Comparison of ENCODE assay signal across 9 cellular contexts in the genomic region with DNA sequence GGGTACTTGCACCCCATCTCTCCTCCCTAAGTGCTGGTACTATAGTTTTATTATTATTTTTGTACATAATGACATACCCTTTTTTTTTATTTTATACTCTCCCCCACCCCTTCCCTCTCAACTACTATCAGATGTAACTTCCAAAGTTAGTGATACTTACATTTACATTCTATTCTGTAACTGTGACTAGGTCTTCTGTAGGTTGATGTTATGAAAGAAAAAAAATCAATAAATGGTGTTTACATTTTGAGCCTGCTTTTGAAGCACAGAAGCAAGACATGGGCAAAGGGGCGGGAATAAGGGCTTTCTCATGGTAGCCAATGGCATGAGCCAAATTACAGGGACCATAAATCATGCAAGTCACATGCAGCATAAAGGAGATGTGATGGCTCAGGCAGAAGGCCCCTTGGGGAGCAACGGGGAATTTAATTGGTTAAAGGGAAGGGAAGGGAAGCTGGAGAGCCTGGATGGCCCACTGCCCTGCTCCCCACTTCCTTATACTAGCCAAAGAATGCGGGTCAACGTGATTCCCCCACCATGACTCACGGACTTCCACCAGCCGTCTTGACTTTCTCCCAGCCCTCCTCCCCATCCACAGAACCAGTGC. TPM values are rescaled to one million over a fixed set of nuclear protein-coding genes. Genes with fewer than 3 reads are reported as not detected.
DNase-seq lines count a peak whose midpoint lies in the region; ATAC-seq lines count a peak whose summit lies in the region.
"Had no signal": no experiment of that assay in that cellular context is flagged by ENCODE, and none has a peak within 500 bp of the region (broad histone marks: within the 10 kb centered on the region; RNA-seq: fewer than 3 reads in every experiment).

No MANE protein-coding gene starts in this region.

- H3K27ac Mint-ChIP-seq in IgD-negative memory B cell, result peak overlapping the region; percentile 62 to 87 (median 79)
- peak overlapping the region in 4 of 9 donors; percentile 17 to 60 (median 32) for H3K27ac Mint-ChIP-seq in naive thymus-derived CD4-positive, alpha-beta T cell

- DNase-seq in COLO668 (lab: John Stamatoyannopoulos, UW; ENCODE audit: unreplicated experiment) (peak; percentile 21), adipocyte (ENCODE audit: low read depth) (peak; percentile 41), myocyte (ENCODE audit: low read depth) (peak; percentile 74), amniotic stem cell (lab: John Stamatoyannopoulos, UW) (no peak)
- no peak for DNase-seq in naive thymus-derived CD4-positive, alpha-beta T cell

- intact Hi-C loops in naive thymus-derived CD4-positive, alpha-beta T cell (cut with micrococcal nuclease), result no loop called here

- CTCF ChIA-PET in naive thymus-derived CD4-positive, alpha-beta T cell (lab: Charles Lee), result interaction anchor here (0.8 kb wide), 1 partner anchor 26 kb away, joined by 3 read pairs; the partner anchor contains the start of gene LRRC59

- peaks cover 68% of the 10 kb centered on the region for H3K4me1 ChIP-seq in adipocyte (ENCODE audit: control insufficient read depth, insufficient read depth, low read length)
- H3K4me1 ChIP-seq in naive thymus-derived CD4-positive, alpha-beta T cell (ENCODE audit: control insufficient read depth in 2 of 2, insufficient read depth in 2 of 2, low read length in 2 of 2), result peaks cover 29 to 30% of the 10 kb centered on the region in 2 donors

- peaks cover 25 to 37% (median 26%) of the 10 kb centered on the region in 3 donors for H3K4me1 Mint-ChIP-seq in IgD-negative memory B cell
- peaks cover 19 to 66% (median 45%) of the 10 kb centered on the region in 7 donors for H3K4me1 Mint-ChIP-seq in naive thymus-derived CD4-positive, alpha-beta T cell

- peaks cover 0 to 7% (median 4%) of the 10 kb centered on the region in 3 donors for H3K9me3 Mint-ChIP-seq in IgD-negative memory B cell
- H3K9me3 Mint-ChIP-seq in naive thymus-derived CD4-positive, alpha-beta T cell, result peaks cover 2 to 8% (median 7%) of the 10 kb centered on the region in 11 donors

- peak overlapping the region in 2 of 4 donors; percentile 13 to 84 for H3K4me3 Mint-ChIP-seq in IgD-negative memory B cell
- peak overlapping the region in 3 of 10 donors; percentile 19 to 42 (median 21) for H3K4me3 Mint-ChIP-seq in naive thymus-derived CD4-positive, alpha-beta T cell

- POLR2A ChIA-PET in naive thymus-derived CD4-positive, alpha-beta T cell (lab: Charles Lee), result no interaction called here

- H3K36me3 ChIP-seq in adipocyte (ENCODE audit: control insufficient read depth, insufficient read depth, low read length, severe bottlenecking), result peaks cover 3% of the 10 kb centered on the region
- no peaks in the 10 kb centered on the region for H3K36me3 ChIP-seq in naive thymus-derived CD4-positive, alpha-beta T cell (ENCODE audit: control insufficient read depth in 2 of 3, insufficient read depth in 3 of 3, low read length in 3 of 3)
- H3K36me3 ChIP-seq: heart left ventricle had no signal

- no peaks in the 10 kb centered on the region for H3K27me3 Mint-ChIP-seq in IgD-negative memory B cell
- peaks cover 0 to 4% (median 0%) of the 10 kb centered on the region in 5 donors for H3K27me3 Mint-ChIP-seq in naive thymus-derived CD4-positive, alpha-beta T cell

- H3K4me3 ChIP-seq in adipocyte (ENCODE audit: low read length), result no peak overlapping the region
- H3K4me3 ChIP-seq in naive thymus-derived CD4-positive, alpha-beta T cell (ENCODE audit: low read length), result no peak overlapping the region
- H3K4me3 ChIP-seq: heart left ventricle had no signal

- H3K27ac ChIP-seq in naive thymus-derived CD4-positive, alpha-beta T cell (ENCODE audit: low read depth, low read length), result no peak overlapping the region

- no peaks in the 10 kb centered on the region for H3K9me3 ChIP-seq in adipocyte (ENCODE audit: control insufficient read depth, low read length)
- H3K9me3 ChIP-seq in naive thymus-derived CD4-positive, alpha-beta T cell (ENCODE audit: control insufficient read depth in 2 of 3, low read length in 3 of 3), result peaks cover 0 to 3% (median 0%) of the 10 kb centered on the region in 3 experiments
- H3K9me3 ChIP-seq: heart left ventricle had no signal

- no peaks in the 10 kb centered on the region for H3K27me3 ChIP-seq in adipocyte (replicated peaks; ENCODE audit: control insufficient read depth, insufficient read depth, low read length)
- H3K27me3 ChIP-seq in naive thymus-derived CD4-positive, alpha-beta T cell (ENCODE audit: control insufficient read depth in 2 of 2, insufficient read depth in 2 of 2, low read length in 2 of 2), result no peaks in the 10 kb centered on the region
- H3K27me3 ChIP-seq: heart left ventricle had no signal

- no peaks in the 10 kb centered on the region for H3K36me3 Mint-ChIP-seq in IgD-negative memory B cell
- H3K36me3 Mint-ChIP-seq in naive thymus-derived CD4-positive, alpha-beta T cell, result peaks cover 0 to 7% (median 4%) of the 10 kb centered on the region in 5 donors

- H3K9ac ChIP-seq in adipocyte (ENCODE audit: low read length), result no peak overlapping the region

- ATAC-seq in GM18870 (IDR thresholded peaks at IDR 0.05; ENCODE audit: unreplicated experiment) (no peak), HG03439 (IDR thresholded peaks at IDR 0.05; ENCODE audit: unreplicated experiment) (no peak)
- ATAC-seq in naive thymus-derived CD4-positive, alpha-beta T cell, result no peak
- ATAC-seq: heart left ventricle had no signal

RNA-seq across cellular contexts. Expression of gene ACSF2, which starts 2.4 kb away (rescaled TPM):
- polyA plus RNA-seq in IgD-negative memory B cell, result 28.6 TPM
- total RNA-seq in myocyte, result 20.8 and 29.9 TPM in 2 replicates
- polyA plus RNA-seq in myocyte (2012), result 38.8 TPM
- total RNA-seq in naive thymus-derived CD4-positive, alpha-beta T cell, result 10 to 100 TPM; 20.1 to 36.2 (median 22.9) TPM
- polyA plus RNA-seq in naive thymus-derived CD4-positive, alpha-beta T cell, result 1 to 10 TPM; 2.2 to 2.6 TPM

RNA-seq across cellular contexts. Expression of gene LRRC59, which starts 26.3 kb away (rescaled TPM):
- polyA plus RNA-seq in IgD-negative memory B cell, result 22.6 TPM
- 64.2 and 94.5 TPM in 2 replicates for total RNA-seq in myocyte
- 98.7 TPM for polyA plus RNA-seq in myocyte (2012)
- 10 to 100 TPM; 27.6 to 67.1 (median 42.4) TPM for total RNA-seq in naive thymus-derived CD4-positive, alpha-beta T cell
- polyA plus RNA-seq in naive thymus-derived CD4-positive, alpha-beta T cell, result 10 to 100 TPM; 13.4 to 15.2 TPM

RNA-seq across cellular contexts. Expression of gene CHAD, which starts 45.0 kb away (rescaled TPM):
- 41.9 TPM for polyA plus RNA-seq in IgD-negative memory B cell
- total RNA-seq in myocyte, result not detected in 2 replicates
- 1.2 TPM for polyA plus RNA-seq in myocyte (2012)
- not detected for total RNA-seq in naive thymus-derived CD4-positive, alpha-beta T cell
- not detected for polyA plus RNA-seq in naive thymus-derived CD4-positive, alpha-beta T cell

RNA-seq across cellular contexts. Expression of gene EME1, which starts 50.6 kb away (rescaled TPM):
- polyA plus RNA-seq in IgD-negative memory B cell, result not detected
- 0.62 and 0.68 TPM in 2 replicates for total RNA-seq in myocyte
- polyA plus RNA-seq in myocyte (2012), result 0.88 TPM
- 10 to 100 TPM in 1 of 5 experiments, 1 to 10 TPM in 3, under 1 TPM in 1; 0.61 to 17.5 (median 2.2) TPM for total RNA-seq in naive thymus-derived CD4-positive, alpha-beta T cell
- not detected for polyA plus RNA-seq in naive thymus-derived CD4-positive, alpha-beta T cell

RNA-seq across cellular contexts. Expression of gene MRPL27, which starts 50.7 kb away (rescaled TPM):
- 62.5 TPM for polyA plus RNA-seq in IgD-negative memory B cell
- total RNA-seq in myocyte, result 51.6 and 63.9 TPM in 2 replicates
- polyA plus RNA-seq in myocyte (2012), result 82.0 TPM
- 10 to 100 TPM; 29.5 to 64.7 (median 32.0) TPM for total RNA-seq in naive thymus-derived CD4-positive, alpha-beta T cell
- polyA plus RNA-seq in naive thymus-derived CD4-positive, alpha-beta T cell, result 10 to 100 TPM; 47.0 to 51.3 TPM

Comparison
In these comparisons a context has a peak if more than half of its experiments do, and no peak if none do; other contexts are left out.
1. DNase-seq: peak in COLO668 (single experiment), adipocyte (single experiment) and myocyte (single experiment); none in amniotic stem cell (single experiment) and naive thymus-derived CD4-positive, alpha-beta T cell (0 of 9).